Comparison of ENCODE assay signal across 15 cellular contexts in the genomic region with DNA sequence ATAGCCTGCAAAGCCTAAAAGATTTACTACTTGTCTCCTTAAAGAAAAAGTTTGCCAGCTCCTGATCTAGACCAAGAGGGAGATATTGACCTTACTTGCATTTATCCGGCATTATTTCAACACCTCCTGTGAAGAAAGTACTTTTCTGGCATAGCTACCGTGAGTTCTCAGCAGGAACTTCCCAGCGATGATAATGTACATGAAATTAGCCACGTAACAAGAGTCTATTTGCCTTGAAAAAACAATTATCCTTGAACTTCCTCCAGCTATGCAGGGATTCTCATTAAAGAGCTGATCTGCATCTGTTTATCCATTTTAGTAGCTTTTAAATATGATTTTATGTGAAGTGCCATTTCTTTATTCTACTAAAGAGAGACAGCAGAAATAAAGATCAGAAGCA.
"Had no signal": no experiment of that assay in that cellular context is flagged by ENCODE, and none has a peak within 500 bp of the region (broad histone marks: within the 10 kb centered on the region; RNA-seq: fewer than 3 reads in every experiment).

No MANE protein-coding gene starts in this region.

- H3K9me3 ChIP-seq: colonic mucosa, right atrium auricular region, transverse colon had no signal

- H3K4me3 ChIP-seq: colonic mucosa, lung, right atrium auricular region, transverse colon had no signal

- H3K27me3 ChIP-seq: colonic mucosa, right atrium auricular region, transverse colon had no signal

- H3K27ac ChIP-seq: colonic mucosa, right atrium auricular region, transverse colon had no signal

- FAIRE-seq: small intestine had no signal

- ATAC-seq: activated CD4-positive, CD25-positive, alpha-beta regulatory T cell treated with anti-CD3 and anti-CD28 coated beads, Interleukin-2, amount 50 U/mL, for 24 hours; esophagus mucosa; left cardiac atrium had no signal

- H3K36me3 ChIP-seq: colonic mucosa had no signal

- H3K4me1 ChIP-seq: colonic mucosa, right atrium auricular region, transverse colon had no signal

- DNase-seq: activated naive CD4-positive, alpha-beta T cell treated with anti-CD3 and anti-CD28 coated beads, Interleukin-2, amount 10 ng/mL, durations not matched to agents 7 days and 5 days; activated T-cell treated with anti-CD3 and anti-CD28 coated beads for 4 hours; colonic mucosa; left cardiac atrium; nephron progenitor cell; occipital lobe; small intestine; stimulated activated CD4-positive, alpha-beta T cell treated with anti-CD3 and anti-CD28 coated beads, Interleukin-4, amount 100 ng/mL, for 4 hours; stimulated activated CD8-positive, alpha-beta memory T cell treated with anti-CD3 and anti-CD28 coated beads, Interleukin-4, amount 100 ng/mL, for 48 hours; stimulated activated naive CD4-positive, alpha-beta T cell treated with Interleukin-2 at 50 U/mL for 16 hours; transverse colon had no signal
